Comparison of ENCODE assay signal across 1 cellular context in genomic region chr16:1914759-1915387, GRCh38.
A peak's percentile ranks its signal among the peaks of the same experiment; 100 is the strongest.
TF ChIP-seq lines count a peak whose summit lies in the region.

No MANE protein-coding gene starts in this region.

TF ChIP-seq in K562, 482 proteins besides CTCF, POLR2A, EP300 and RAD21:
- TF ChIP-seq ZEB2 (IDR thresholded peaks at IDR 0.05): no peak
- peak; percentile 82 for TF ChIP-seq ZNF263 (CRISPR knock-in tag; IDR thresholded peaks at IDR 0.05; ENCODE audit: borderline replicate concordance)
